ENCODE assay signal across 21 cellular contexts in genomic region chr18:44704137-44704791, GRCh38.
"Had no signal": no experiment of that assay in that cellular context is flagged by ENCODE, and none has a peak within 500 bp of the region (broad histone marks: within the 10 kb centered on the region; RNA-seq: fewer than 3 reads in every experiment).

No MANE protein-coding gene starts in this region.

- H3K27me3 ChIP-seq: brain microvascular endothelial cell, cardiac muscle cell had no signal

- DNase-seq: activated B cell treated with CpG ODN at 0.5 μM for 24 hours; activated CD4-positive, alpha-beta T cell treated with anti-CD3 and anti-CD28 coated beads for 1 hour; activated CD4-positive, alpha-beta T cell treated with anti-CD3 and anti-CD28 coated beads, Interleukin-2, amount 10 ng/mL, durations not matched to agents 24 days and 14 days; activated CD4-positive, alpha-beta T cell treated with anti-CD3 and anti-CD28 coated beads, Interleukin-2, amount 50 U/mL, for 48 hours; activated gamma-delta T cell treated with Interleukin-2 at 50 U/mL for 16 hours; activated naive CD4-positive, alpha-beta T cell treated with anti-CD3 and anti-CD28 coated beads, Interleukin-2, amount 10 ng/mL, durations not matched to agents 7 days and 5 days; activated naive CD8-positive, alpha-beta T cell treated with anti-CD3 and anti-CD28 coated beads for 36 hours; activated T-cell treated with anti-CD3 and anti-CD28 coated beads, Interleukin-2, amount 50 U/mL, for 4 hours; brain microvascular endothelial cell; NCI-H1092; NCI-H1417 treated with DMSO at 0.1 percent for 48 hours; NCI-H1694; NCI-H2029; NCI-H524; PC-9; SHP77 treated with DMSO at 0.1 percent for 48 hours; T-cell; T-helper 2 cell; T1000 had no signal

- H3K27ac Mint-ChIP-seq: activated B cell treated with CpG ODN at 0.5 μM for 24 hours; activated CD4-positive, alpha-beta T cell treated with anti-CD3 and anti-CD28 coated beads, Interleukin-2, amount 10 ng/mL, durations not matched to agents 24 days and 14 days; activated naive CD4-positive, alpha-beta T cell treated with anti-CD3 and anti-CD28 coated beads, Interleukin-2, amount 10 ng/mL, durations not matched to agents 7 days and 5 days; activated naive CD8-positive, alpha-beta T cell treated with anti-CD3 and anti-CD28 coated beads for 36 hours; T-cell had no signal

- H3K9me3 Mint-ChIP-seq: activated B cell treated with CpG ODN at 0.5 μM for 24 hours; activated CD4-positive, alpha-beta T cell treated with anti-CD3 and anti-CD28 coated beads, Interleukin-2, amount 10 ng/mL, durations not matched to agents 24 days and 14 days; activated naive CD4-positive, alpha-beta T cell treated with anti-CD3 and anti-CD28 coated beads, Interleukin-2, amount 10 ng/mL, durations not matched to agents 7 days and 5 days; activated naive CD8-positive, alpha-beta T cell treated with anti-CD3 and anti-CD28 coated beads for 36 hours; activated T-cell treated with anti-CD3 and anti-CD28 coated beads, Interleukin-2, amount 50 U/mL, for 4 hours; T-cell had no signal

- H3K4me1 Mint-ChIP-seq: activated naive CD4-positive, alpha-beta T cell treated with anti-CD3 and anti-CD28 coated beads, Interleukin-2, amount 10 ng/mL, durations not matched to agents 7 days and 5 days; T-cell had no signal

- H3K27me3 Mint-ChIP-seq: activated B cell treated with CpG ODN at 0.5 μM for 24 hours had no signal

- H3K27ac ChIP-seq: brain microvascular endothelial cell, cardiac muscle cell, PC-9 had no signal

- H3K36me3 Mint-ChIP-seq: activated naive CD4-positive, alpha-beta T cell treated with anti-CD3 and anti-CD28 coated beads, Interleukin-2, amount 10 ng/mL, durations not matched to agents 7 days and 5 days; activated naive CD8-positive, alpha-beta T cell treated with anti-CD3 and anti-CD28 coated beads for 36 hours; T-cell had no signal

- H3K4me3 Mint-ChIP-seq: activated B cell treated with CpG ODN at 0.5 μM for 24 hours; activated CD4-positive, alpha-beta T cell treated with anti-CD3 and anti-CD28 coated beads, Interleukin-2, amount 10 ng/mL, durations not matched to agents 24 days and 14 days; activated naive CD4-positive, alpha-beta T cell treated with anti-CD3 and anti-CD28 coated beads, Interleukin-2, amount 10 ng/mL, durations not matched to agents 7 days and 5 days; activated naive CD8-positive, alpha-beta T cell treated with anti-CD3 and anti-CD28 coated beads for 36 hours; activated T-cell treated with anti-CD3 and anti-CD28 coated beads, Interleukin-2, amount 50 U/mL, for 4 hours; T-cell had no signal

- H2AFZ ChIP-seq: PC-9 had no signal

- H3K4me3 ChIP-seq: cardiac muscle cell, PC-9 had no signal

- FAIRE-seq: TTC549 had no signal

- H3K4me2 ChIP-seq: PC-9 had no signal

- H3K36me3 ChIP-seq: brain microvascular endothelial cell, cardiac muscle cell had no signal

- ATAC-seq: activated T-cell treated with anti-CD3 and anti-CD28 coated beads, Interleukin-2, amount 50 U/mL, for 4 hours; T-cell had no signal
